In the genomic region with DNA sequence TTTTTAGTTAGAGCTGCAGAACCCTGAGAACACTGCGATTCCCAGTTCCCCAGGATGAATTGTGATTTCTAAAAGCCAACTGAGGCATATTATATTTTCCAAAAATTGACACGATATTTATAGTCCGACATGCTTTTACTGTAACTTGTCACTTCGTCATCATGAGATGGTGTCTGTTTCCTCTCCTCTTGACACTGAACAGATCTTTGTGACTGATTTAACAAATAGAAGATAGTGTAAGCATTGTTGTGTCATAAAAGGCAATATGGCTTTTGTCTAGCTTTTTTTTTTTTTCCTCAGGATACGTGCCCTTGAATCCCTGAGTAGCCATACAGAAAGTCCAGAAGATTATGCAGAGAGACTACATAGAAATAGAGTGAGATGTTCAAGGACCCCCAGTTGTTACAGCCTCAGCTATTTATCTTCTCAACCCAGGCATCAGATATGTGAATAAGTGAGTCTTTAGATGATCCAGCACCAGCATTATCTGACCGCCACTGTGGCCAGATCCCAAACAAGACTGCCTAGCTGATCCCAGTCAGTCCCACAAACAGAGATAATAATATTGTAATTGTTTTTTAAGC, we compare ENCODE assay signal across 28 cellular contexts. TPM values are rescaled to one million over a fixed set of nuclear protein-coding genes. Genes with fewer than 3 reads are reported as not detected.
"Had no signal": no experiment of that assay in that cellular context is flagged by ENCODE, and none has a peak within 500 bp of the region (broad histone marks: within the 10 kb centered on the region; RNA-seq: fewer than 3 reads in every experiment).

No MANE protein-coding gene starts in this region.

- H2AFZ ChIP-seq: neural progenitor cell, parathyroid adenoma had no signal

- DNase-seq: natural killer cell; occipital lobe; ovary; posterior cingulate gyrus; psoas muscle; right cardiac atrium; right lobe of liver; sigmoid colon; spleen; stimulated activated CD4-positive, alpha-beta T cell treated with anti-CD3 and anti-CD28 coated beads, Interleukin-12 subunit alpha, Interleukin-12 subunit beta, amount 100 ng/mL, for 4 hours; stimulated activated CD4-positive, alpha-beta T cell treated with anti-CD3 and anti-CD28 coated beads, Interleukin-1b, Interleukin-23, amount 100 ng/mL, for 48 hours; stimulated activated CD4-positive, alpha-beta T cell treated with anti-CD3 and anti-CD28 coated beads, Interleukin-4, amount 100 ng/mL, for 1 hour; stimulated activated CD4-positive, alpha-beta T cell treated with anti-CD3 and anti-CD28 coated beads, Interleukin-4, amount 100 ng/mL, for 4 hours; stimulated activated CD8-positive, alpha-beta memory T cell treated with anti-CD3 and anti-CD28 coated beads, Interleukin-4, amount 100 ng/mL, for 48 hours; stimulated activated naive CD4-positive, alpha-beta T cell; stimulated activated naive CD8-positive, alpha-beta T cell treated with anti-CD3 and anti-CD28 coated beads, Interleukin-15, amount 100 ng/mL, for 72 hours; stimulated activated naive CD8-positive, alpha-beta T cell treated with anti-CD3 and anti-CD28 coated beads, Interleukin-15, Interleukin-2, amounts not matched to agents 100 U/mL and 50 U/mL, for 24 hours; substantia nigra; testis; tibial artery; transverse colon; upper lobe of right lung; uterus had no signal

- H3K4me3 ChIP-seq: neural progenitor cell, ovary, psoas muscle, right lobe of liver, sigmoid colon, smooth muscle cell, spleen, suprapubic skin, testis, tibial artery, transverse colon, upper lobe of right lung, uterus had no signal

- H3K9ac ChIP-seq: neural progenitor cell, parathyroid adenoma had no signal

- H3K4me1 ChIP-seq: neural progenitor cell, parathyroid adenoma, psoas muscle, suprapubic skin, testis, tibial artery, transverse colon, upper lobe of right lung, uterus had no signal

- H3K79me2 ChIP-seq: parathyroid adenoma had no signal

- H3K9me3 ChIP-seq: ovary, psoas muscle, right lobe of liver, spleen, suprapubic skin, testis, tibial artery, transverse colon, upper lobe of right lung, uterus had no signal

- H3K27me3 ChIP-seq: neural progenitor cell, ovary, right lobe of liver, sigmoid colon, suprapubic skin, testis, tibial artery, transverse colon, uterus had no signal

- H3K36me3 ChIP-seq: neural progenitor cell, ovary, right lobe of liver, sigmoid colon, spleen, suprapubic skin, tibial artery, transverse colon, upper lobe of right lung, uterus had no signal

- H3K4me2 ChIP-seq: neural progenitor cell, smooth muscle cell had no signal

- H3K27ac ChIP-seq: neural progenitor cell, ovary, parathyroid adenoma, psoas muscle, right lobe of liver, sigmoid colon, spleen, suprapubic skin, testis, tibial artery, transverse colon, upper lobe of right lung, uterus had no signal

RNA-seq across cellular contexts. Expression of a gene that starts 27.8 kb away (rescaled TPM):
- polyA plus RNA-seq: neural cell, smooth muscle cell had no signal

RNA-seq across cellular contexts. Expression of a gene that starts 46.7 kb away (rescaled TPM):
- polyA plus RNA-seq: neural cell, smooth muscle cell had no signal
